Comparison of ENCODE assay signal across 9 cellular contexts in genomic region chr7:64316031-64316742, GRCh38. TPM values are rescaled to one million over a fixed set of nuclear protein-coding genes. Genes with fewer than 3 reads are reported as not detected.
DNase-seq lines count a peak whose midpoint lies in the region; TF ChIP-seq lines count a peak whose summit lies in the region.
"Not testable (repeated sequence)": the region's sequence is repeated elsewhere in the genome, so short reads cannot be mapped to it uniquely, and the experiment has no call there.
"Had no signal": no experiment of that assay in that cellular context is flagged by ENCODE, and none has a peak within 500 bp of the region (broad histone marks: within the 10 kb centered on the region; RNA-seq: fewer than 3 reads in every experiment).

No MANE protein-coding gene starts in this region.

- peaks cover 27% of the 10 kb centered on the region for H3K4me1 ChIP-seq in CD4-positive, alpha-beta memory T cell (ENCODE audit: insufficient read depth, low read length)
- H3K4me1 ChIP-seq in Loucy (ENCODE audit: insufficient read depth, low read length, poor library complexity, severe bottlenecking), result peaks cover 29% of the 10 kb centered on the region

- peaks cover 13 to 25% of the 10 kb centered on the region in 2 donors for H3K36me3 Mint-ChIP-seq in CD4-positive, alpha-beta memory T cell
- peaks cover 18% of the 10 kb centered on the region for H3K36me3 Mint-ChIP-seq in activated T-helper 1 cell treated with anti-CD3 and anti-CD28 coated beads, Interleukin-12 subunit alpha, Interleukin-12 subunit beta, Interleukin-2, Interleukin-4 antibody, amounts not matched to agents 30 ng/mL and 10 ng/mL and 1 ng/mL, durations not matched to agents 14 hours and 24 hours and 36 hours (ENCODE audit: low read depth)
- peaks cover 57% of the 10 kb centered on the region for H3K36me3 Mint-ChIP-seq in brain
- H3K36me3 Mint-ChIP-seq in stimulated activated naive CD8-positive, alpha-beta T cell treated with anti-CD3 and anti-CD28 coated beads, Interleukin-15, Interleukin-2, amounts not matched to agents 100 ng/mL and 50 ng/mL, for 24 hours (ENCODE audit: low read depth), result peaks cover 50% of the 10 kb centered on the region

- not testable (repeated sequence) for H3K27ac ChIP-seq in CD4-positive, alpha-beta memory T cell (ENCODE audit: low read depth, low read length)
- peak overlapping the region; percentile 90 for H3K27ac ChIP-seq in VCaP

- not testable (repeated sequence) for H3K9me3 Mint-ChIP-seq in CD4-positive, alpha-beta memory T cell; stimulated activated naive CD8-positive, alpha-beta T cell treated with anti-CD3 and anti-CD28 coated beads, Interleukin-15, Interleukin-2, amounts not matched to agents 100 ng/mL and 50 ng/mL, for 24 hours
- H3K9me3 Mint-ChIP-seq in activated T-helper 1 cell treated with anti-CD3 and anti-CD28 coated beads, Interleukin-12 subunit alpha, Interleukin-12 subunit beta, Interleukin-2, Interleukin-4 antibody, amounts not matched to agents 30 ng/mL and 10 ng/mL and 1 ng/mL, durations not matched to agents 14 hours and 24 hours and 36 hours, result peaks cover 13% of the 10 kb centered on the region
- peaks cover 15 to 65% (median 24%) of the 10 kb centered on the region in 5 experiments for H3K9me3 Mint-ChIP-seq in brain

- H3K79me2 ChIP-seq in Loucy (ENCODE audit: insufficient read depth, low read length), result peaks cover 70% of the 10 kb centered on the region

- TF ChIP-seq CTCF in Loucy (conservative IDR thresholded peaks at IDR 0.05; ENCODE audit: low read length); VCaP (conservative IDR thresholded peaks at IDR 0.05); brain (conservative IDR thresholded peaks at IDR 0.05): not testable (repeated sequence)

- not testable (repeated sequence) for H3K4me3 ChIP-seq in CD4-positive, alpha-beta memory T cell (ENCODE audit: low read length in 2 of 2)
- peak overlapping the region; percentile 82 for H3K4me3 ChIP-seq in Loucy (ENCODE audit: low read length, poor library complexity, severe bottlenecking)

- peaks cover 52% of the 10 kb centered on the region for H4K20me1 ChIP-seq in Loucy (ENCODE audit: insufficient read depth, low read length, poor library complexity, severe bottlenecking)

- H3K4me3 Mint-ChIP-seq in CD4-positive, alpha-beta memory T cell, result peak overlapping the region in 6 of 8 donors; percentile 17 to 99 (median 42)
- H3K4me3 Mint-ChIP-seq in activated T-helper 1 cell treated with anti-CD3 and anti-CD28 coated beads, Interleukin-12 subunit alpha, Interleukin-12 subunit beta, Interleukin-2, Interleukin-4 antibody, amounts not matched to agents 30 ng/mL and 10 ng/mL and 1 ng/mL, durations not matched to agents 14 hours and 24 hours and 36 hours, result peak overlapping the region; percentile 66
- peak overlapping the region; percentile 69 to 97 (median 95) for H3K4me3 Mint-ChIP-seq in brain
- H3K4me3 Mint-ChIP-seq in stimulated activated naive CD8-positive, alpha-beta T cell treated with anti-CD3 and anti-CD28 coated beads, Interleukin-15, Interleukin-2, amounts not matched to agents 100 ng/mL and 50 ng/mL, for 24 hours, result peak overlapping the region; percentile 28

- H3K27me3 Mint-ChIP-seq in CD4-positive, alpha-beta memory T cell; activated T-helper 1 cell treated with anti-CD3 and anti-CD28 coated beads, Interleukin-12 subunit alpha, Interleukin-12 subunit beta, Interleukin-2, Interleukin-4 antibody, amounts not matched to agents 30 ng/mL and 10 ng/mL and 1 ng/mL, durations not matched to agents 14 hours and 24 hours and 36 hours (ENCODE audit: insufficient read depth); brain; stimulated activated naive CD8-positive, alpha-beta T cell treated with anti-CD3 and anti-CD28 coated beads, Interleukin-15, Interleukin-2, amounts not matched to agents 100 ng/mL and 50 ng/mL, for 24 hours: not testable (repeated sequence)

- H3K9me3 ChIP-seq in CD4-positive, alpha-beta memory T cell (ENCODE audit: control insufficient read depth in 1 of 2, low read length in 2 of 2); Loucy (ENCODE audit: insufficient read depth, low read depth, low read length): not testable (repeated sequence)

- H2AFZ ChIP-seq in Loucy (ENCODE audit: low read length), result not testable (repeated sequence)

- H3F3A ChIP-seq in Loucy (ENCODE audit: low read depth), result not testable (repeated sequence)

- H3K4me1 Mint-ChIP-seq in CD4-positive, alpha-beta memory T cell, result peaks cover 17 to 62% (median 38%) of the 10 kb centered on the region in 4 donors
- H3K4me1 Mint-ChIP-seq in activated T-helper 1 cell treated with anti-CD3 and anti-CD28 coated beads, Interleukin-12 subunit alpha, Interleukin-12 subunit beta, Interleukin-2, Interleukin-4 antibody, amounts not matched to agents 30 ng/mL and 10 ng/mL and 1 ng/mL, durations not matched to agents 14 hours and 24 hours and 36 hours (ENCODE audit: low read depth), result peaks cover 25% of the 10 kb centered on the region
- peaks cover 35% of the 10 kb centered on the region for H3K4me1 Mint-ChIP-seq in brain
- peaks cover 45% of the 10 kb centered on the region for H3K4me1 Mint-ChIP-seq in stimulated activated naive CD8-positive, alpha-beta T cell treated with anti-CD3 and anti-CD28 coated beads, Interleukin-15, Interleukin-2, amounts not matched to agents 100 ng/mL and 50 ng/mL, for 24 hours (ENCODE audit: low read depth)

- not testable (repeated sequence) for H3K9me2 ChIP-seq in Loucy (replicated peaks; ENCODE audit: low read depth, low read length)

- not testable (repeated sequence) for DNase-seq in CD4-positive, alpha-beta memory T cell; activated T-helper 1 cell treated with anti-CD3 and anti-CD28 coated beads, Interleukin-12 subunit alpha, Interleukin-12 subunit beta, Interleukin-2, Interleukin-4 antibody, amounts not matched to agents 30 ng/mL and 10 ng/mL and 1 ng/mL, durations not matched to agents 14 hours and 24 hours and 36 hours (ENCODE audit: low spot score)
- peak; percentile 29 for DNase-seq in NCI-H69 (lab: John Stamatoyannopoulos, UW)
- DNase-seq in kidney tubule cell (ENCODE audit: low spot score), result peak; percentile 9

- POLR2A ChIA-PET in CD4-positive, alpha-beta memory T cell (lab: Charles Lee; ENCODE audit: partially characterized antibody), result interaction anchor here (0.9 kb wide), 1 partner anchor 9 kb away, joined by 5 read pairs; no protein-coding TSS in a partner anchor

- peak overlapping the region; percentile 81 for H3K4me2 ChIP-seq in Loucy (ENCODE audit: low read depth, low read length, poor library complexity, severe bottlenecking)

- intact Hi-C loops in CD4-positive, alpha-beta memory T cell (cut with micrococcal nuclease); activated T-helper 1 cell treated with anti-CD3 and anti-CD28 coated beads, Interleukin-12 subunit alpha, Interleukin-12 subunit beta, Interleukin-2, Interleukin-4 antibody, amounts not matched to agents 30 ng/mL and 10 ng/mL and 1 ng/mL, durations not matched to agents 14 hours and 24 hours and 36 hours (cut with micrococcal nuclease): not testable (repeated sequence)

- peak overlapping the region; percentile 92 for H3K9ac ChIP-seq in Loucy (ENCODE audit: low read depth, low read length, poor library complexity, severe bottlenecking)

- not testable (repeated sequence) for H3K36me3 ChIP-seq in CD4-positive, alpha-beta memory T cell (ENCODE audit: insufficient read depth, low read length); Loucy (ENCODE audit: insufficient read depth, low read length)

- not testable (repeated sequence) for H3K27me3 ChIP-seq in CD4-positive, alpha-beta memory T cell (ENCODE audit: insufficient read depth, low read length); Loucy (ENCODE audit: insufficient read depth, low read length, poor library complexity, severe bottlenecking)

- peak overlapping the region in 1 of 7 donors; percentile 18 for H3K27ac Mint-ChIP-seq in CD4-positive, alpha-beta memory T cell
- not testable (repeated sequence) for H3K27ac Mint-ChIP-seq in activated T-helper 1 cell treated with anti-CD3 and anti-CD28 coated beads, Interleukin-12 subunit alpha, Interleukin-12 subunit beta, Interleukin-2, Interleukin-4 antibody, amounts not matched to agents 30 ng/mL and 10 ng/mL and 1 ng/mL, durations not matched to agents 14 hours and 24 hours and 36 hours; stimulated activated naive CD8-positive, alpha-beta T cell treated with anti-CD3 and anti-CD28 coated beads, Interleukin-15, Interleukin-2, amounts not matched to agents 100 ng/mL and 50 ng/mL, for 24 hours
- H3K27ac Mint-ChIP-seq in brain, result peak overlapping the region in 1 of 5 experiments; percentile 57

- CTCF ChIA-PET in CD4-positive, alpha-beta memory T cell (lab: Charles Lee; ENCODE audit: partially characterized antibody), result interaction anchor here (2.0 kb wide), 1 partner anchor 10 kb away, joined by 12 read pairs; no protein-coding TSS in a partner anchor

RNA-seq across cellular contexts. Expression of gene ZNF736, which starts 2.4 kb away (rescaled TPM):
- total RNA-seq in CD4-positive, alpha-beta memory T cell, result 10 to 100 TPM; 43.6 to 48.2 TPM
- polyA plus RNA-seq in CD4-positive, alpha-beta memory T cell, result 1 to 10 TPM in 1 of 2 donors, under 1 TPM in 1; 0.32 to 4.3 TPM
- total RNA-seq in activated T-helper 1 cell treated with anti-CD3 and anti-CD28 coated beads, Interleukin-12 subunit alpha, Interleukin-12 subunit beta, Interleukin-2, Interleukin-4 antibody, amounts not matched to agents 30 ng/mL and 10 ng/mL and 1 ng/mL, durations not matched to agents 14 hours and 24 hours and 36 hours, result 19.8 and 21.3 TPM in 2 replicates
- polyA plus RNA-seq in brain (ENCODE audit: insufficient read depth, low read depth, low replicate concordance), result 4.9 TPM
- total RNA-seq: osteocyte had no signal

Comparison
In these comparisons a context has a peak if more than half of its experiments do, and no peak if none do; other contexts are left out.
1. H3K4me3 Mint-ChIP-seq: peak in every context shown above with its lines; median percentile 95 in brain; 66 in activated T-helper 1 cell treated with anti-CD3 and anti-CD28 coated beads, Interleukin-12 subunit alpha, Interleukin-12 subunit beta, Interleukin-2, Interleukin-4 antibody, amounts not matched to agents 30 ng/mL and 10 ng/mL and 1 ng/mL, durations not matched to agents 14 hours and 24 hours and 36 hours; 42 in CD4-positive, alpha-beta memory T cell; 28 in stimulated activated naive CD8-positive, alpha-beta T cell treated with anti-CD3 and anti-CD28 coated beads, Interleukin-15, Interleukin-2, amounts not matched to agents 100 ng/mL and 50 ng/mL, for 24 hours.